ENCODE assay signal across 15 cellular contexts in genomic region chr3:170372190-170372879, GRCh38. TPM values are rescaled to one million over a fixed set of nuclear protein-coding genes. Genes with fewer than 3 reads are reported as not detected.
A peak's percentile ranks its signal among the peaks of the same experiment; 100 is the strongest.
DNase-seq lines count a peak whose midpoint lies in the region; ATAC-seq, FAIRE-seq and TF ChIP-seq lines count a peak whose summit lies in the region.
"Had no signal": no experiment of that assay in that cellular context is flagged by ENCODE, and none has a peak within 500 bp of the region (broad histone marks: within the 10 kb centered on the region; RNA-seq: fewer than 3 reads in every experiment).

No MANE protein-coding gene starts in this region.

- peak overlapping the region; percentile 1 for H2BK5ac ChIP-seq in IMR-90 (ENCODE audit: low read depth, low read length, poor library complexity, severe bottlenecking)

- peak; percentile 43; the same call in 1 of the 2 replicates for TF ChIP-seq POLR2A in IMR-90 (IDR thresholded peaks at IDR 0.05; ENCODE audit: low read depth, low read length)

- H3K4me1 ChIP-seq in IMR-90 (ENCODE audit: control insufficient read depth, insufficient read depth, low read length): peaks cover 2% of the 10 kb centered on the region; the same call in 1 of the 2 replicates
- H3K4me1 ChIP-seq in naive thymus-derived CD4-positive, alpha-beta T cell (ENCODE audit: control insufficient read depth in 2 of 2, insufficient read depth in 2 of 2, low read length in 2 of 2): peaks cover 0 to 6% of the 10 kb centered on the region in 2 donors

- ATAC-seq in IMR-90 (ENCODE audit: low read depth): peak; percentile 42; the same call in 1 of the 2 replicates
- peak; percentile 8 for ATAC-seq in naive thymus-derived CD4-positive, alpha-beta T cell
- ATAC-seq in GM21529 (IDR thresholded peaks at IDR 0.05; ENCODE audit: unreplicated experiment): no peak
- ATAC-seq: HCT116; natural killer cell treated with Interleukin-12 subunit alpha and Interleukin-12 subunit beta and Interleukin-15 and Interleukin-18, amount 100 ng/mL, for 72 hours; T-helper 17 cell had no signal

- H3K9me3 ChIP-seq in IMR-90 (ENCODE audit: control insufficient read depth, insufficient read depth, low read length): no peaks in the 10 kb centered on the region
- H3K9me3 ChIP-seq in SK-N-MC (ENCODE audit: low read depth, low read length): no peaks in the 10 kb centered on the region
- H3K9me3 ChIP-seq in naive thymus-derived CD4-positive, alpha-beta T cell (ENCODE audit: control insufficient read depth in 2 of 3, low read length in 3 of 3): no peaks in the 10 kb centered on the region

- no TSS peak for BruUV-seq in IMR-90 (replicated peaks; lab: Mats Ljungman, UMichigan)

- FAIRE-seq in GM18507 (lab: Jason Lieb, UNC): peak; percentile 29

- H4K5ac ChIP-seq in IMR-90 (ENCODE audit: low read depth, low read length): no peak overlapping the region

- H4K8ac ChIP-seq in IMR-90 (ENCODE audit: low read depth in 2 of 2, low read length in 2 of 2): no peak overlapping the region

- no peak overlapping the region for H2BK15ac ChIP-seq in IMR-90 (ENCODE audit: low read depth, low read length)

- peak overlapping the region in 1 of 10 donors; percentile 25 for H3K4me3 Mint-ChIP-seq in naive thymus-derived CD4-positive, alpha-beta T cell
- H3K4me3 Mint-ChIP-seq: CD14-positive monocyte; endodermal cell; natural killer cell treated with Interleukin-12 subunit alpha and Interleukin-12 subunit beta and Interleukin-15 and Interleukin-18, amount 100 ng/mL, for 72 hours; T-helper 17 cell had no signal

- H3K36me3 ChIP-seq in IMR-90 (ENCODE audit: control insufficient read depth, insufficient read depth, low read length) (peaks cover 1% of the 10 kb centered on the region; the same call in 1 of the 2 replicates), SK-N-MC (ENCODE audit: insufficient read depth, low read length) (peaks cover 2% of the 10 kb centered on the region; the same call in 1 of the 2 replicates)
- no peaks in the 10 kb centered on the region for H3K36me3 ChIP-seq in naive thymus-derived CD4-positive, alpha-beta T cell (ENCODE audit: control insufficient read depth in 2 of 3, insufficient read depth in 3 of 3, low read length in 3 of 3)

- POLR2A ChIA-PET in IMR-90 (lab: Charles Lee; ENCODE audit: unreplicated experiment): interaction anchor here (0.7 kb wide), 1 partner anchor 310 kb away, joined by 3 read pairs; no protein-coding TSS in a partner anchor
- POLR2A ChIA-PET in naive thymus-derived CD4-positive, alpha-beta T cell (lab: Charles Lee): no interaction called here

- H4K91ac ChIP-seq in IMR-90 (ENCODE audit: insufficient read depth, low read depth, low read length): no peak overlapping the region

- no peak overlapping the region for H2BK120ac ChIP-seq in IMR-90 (ENCODE audit: low read depth, low read length)

- WGBS in IMR-90 (ENCODE audit: extremely low coverage in 2 of 2, insufficient read length in 1 of 2), 2 experiments: no CpG with 5 or more reads among the region's 2 CpGs

- intact Hi-C loops in IMR-90 (cut with micrococcal nuclease): no loop called here
- intact Hi-C loops in naive thymus-derived CD4-positive, alpha-beta T cell (cut with micrococcal nuclease): loop anchor here in 1 of 2 donors (1.0 kb wide), 1 partner anchor 14 kb away; no protein-coding TSS in a partner anchor

- TF ChIP-seq CTCF in IMR-90 (conservative IDR thresholded peaks at IDR 0.05; ENCODE audit: low read depth, low read length) (no peak), coronary artery (IDR thresholded peaks at IDR 0.05) (no peak)

- dilution Hi-C loops in IMR-90 (cut with HindIII; ENCODE audit: low sequenced_read_pairs, unreplicated experiment): no loop called here

- H2AK9ac ChIP-seq in IMR-90 (replicated peaks; ENCODE audit: low read depth, low read length, poor library complexity): no peak overlapping the region

- H3K4me2 ChIP-seq in IMR-90 (ENCODE audit: low read depth, low read length): peak overlapping the region; percentile 22; the same call in 1 of the 2 replicates

- no peak overlapping the region for H3K27ac ChIP-seq in IMR-90 (ENCODE audit: insufficient read depth, low read length)
- H3K27ac ChIP-seq in SK-N-MC: peak overlapping the region; percentile 14
- H3K27ac ChIP-seq in naive thymus-derived CD4-positive, alpha-beta T cell (ENCODE audit: low read depth, low read length): no peak overlapping the region
- H3K27ac ChIP-seq in coronary artery: no peak overlapping the region

- no peak for DNase-seq in GM18507 (ENCODE audit: extremely low spot score, insufficient read length, low read depth)
- DNase-seq in IMR-90: peak; percentile 32
- DNase-seq in SK-N-MC (ENCODE audit: low read depth, low spot score): no peak
- no peak for DNase-seq in naive thymus-derived CD4-positive, alpha-beta T cell
- no peak for DNase-seq in hippocampal formation (lab: John Stamatoyannopoulos, UW)
- no peak for DNase-seq in activated CD4-positive, alpha-beta T cell treated with anti-CD3 and anti-CD28 coated beads for 1 hour
- no peak for DNase-seq in coronary artery (ENCODE audit: low spot score)
- DNase-seq: activated CD4-positive, alpha-beta T cell treated with anti-CD3 and anti-CD28 coated beads for 4 hours; endodermal cell; NCI-H187; T-helper 17 cell had no signal

- H2AK5ac ChIP-seq in IMR-90 (ENCODE audit: low read depth, low read length): no peak overlapping the region

- no peak overlapping the region for H3K4me3 ChIP-seq in IMR-90 (ENCODE audit: insufficient read depth, low read depth, low read length)
- no peak overlapping the region for H3K4me3 ChIP-seq in SK-N-MC
- no peak overlapping the region for H3K4me3 ChIP-seq in naive thymus-derived CD4-positive, alpha-beta T cell (ENCODE audit: low read length)
- no peak overlapping the region for H3K4me3 ChIP-seq in coronary artery

- no peak overlapping the region for H2AFZ ChIP-seq in IMR-90 (replicated peaks; ENCODE audit: low read length, poor library complexity)

- in situ Hi-C loops in IMR-90 (cut with MboI; ENCODE audit: low sequenced_read_pairs): no loop called here

- H3K18ac ChIP-seq in IMR-90 (ENCODE audit: low read depth, low read length): no peak overlapping the region

- no peak overlapping the region for H2BK20ac ChIP-seq in IMR-90 (ENCODE audit: low read depth, low read length)

- no peaks in the 10 kb centered on the region for H3K27me3 Mint-ChIP-seq in naive thymus-derived CD4-positive, alpha-beta T cell
- H3K27me3 Mint-ChIP-seq: natural killer cell treated with Interleukin-12 subunit alpha and Interleukin-12 subunit beta and Interleukin-15 and Interleukin-18, amount 100 ng/mL, for 72 hours; T-helper 17 cell had no signal

- H3K9ac ChIP-seq in IMR-90 (ENCODE audit: low read depth, low read length): no peak overlapping the region
- no peak overlapping the region for H3K9ac ChIP-seq in SK-N-MC (ENCODE audit: insufficient read length)

- no peak overlapping the region for H3K14ac ChIP-seq in IMR-90 (replicated peaks; ENCODE audit: low read depth, low read length)

- no peak overlapping the region for H3K23ac ChIP-seq in IMR-90 (ENCODE audit: low read depth, low read length)

- peaks cover 0 to 4% (median 0%) of the 10 kb centered on the region in 11 donors for H3K9me3 Mint-ChIP-seq in naive thymus-derived CD4-positive, alpha-beta T cell
- H3K9me3 Mint-ChIP-seq: CD14-positive monocyte; endodermal cell; natural killer cell treated with Interleukin-12 subunit alpha and Interleukin-12 subunit beta and Interleukin-15 and Interleukin-18, amount 100 ng/mL, for 72 hours had no signal

- H3K36me3 Mint-ChIP-seq in naive thymus-derived CD4-positive, alpha-beta T cell: peaks cover 0 to 8% (median 2%) of the 10 kb centered on the region in 5 donors
- H3K36me3 Mint-ChIP-seq: natural killer cell treated with Interleukin-12 subunit alpha and Interleukin-12 subunit beta and Interleukin-15 and Interleukin-18, amount 100 ng/mL, for 72 hours had no signal

- no peak overlapping the region for H3K56ac ChIP-seq in IMR-90 (ENCODE audit: extremely low read depth, insufficient read depth, low read length)

- peaks cover 0 to 35% of the 10 kb centered on the region in 2 experiments; a peak in 3 of 4 replicates for H3K79me1 ChIP-seq in IMR-90 (ENCODE audit: low read depth in 1 of 2, low read length in 2 of 2)

- peaks cover 6 to 64% (median 50%) of the 10 kb centered on the region in 7 donors for H3K4me1 Mint-ChIP-seq in naive thymus-derived CD4-positive, alpha-beta T cell

- TF ChIP-seq RAD21 in IMR-90 (IDR thresholded peaks at IDR 0.05; ENCODE audit: low read length): no peak

- peaks cover 16% of the 10 kb centered on the region for H4K20me1 ChIP-seq in IMR-90 (ENCODE audit: insufficient read depth, low read length)

- CTCF ChIA-PET in IMR-90 (lab: Yijun Ruan, JAX): interaction anchor here (0.9 kb wide), 1 partner anchor 437 kb away, joined by 3 read pairs; no protein-coding TSS in a partner anchor
- CTCF ChIA-PET in naive thymus-derived CD4-positive, alpha-beta T cell (lab: Charles Lee): no interaction called here

- H3K27me3 ChIP-seq in IMR-90 (ENCODE audit: control insufficient read depth, insufficient read depth, low read length): no peaks in the 10 kb centered on the region
- H3K27me3 ChIP-seq in naive thymus-derived CD4-positive, alpha-beta T cell (ENCODE audit: control insufficient read depth in 2 of 2, insufficient read depth in 2 of 2, low read length in 2 of 2): no peaks in the 10 kb centered on the region

- peak overlapping the region in 6 of 9 donors; percentile 4 to 76 (median 48) for H3K27ac Mint-ChIP-seq in naive thymus-derived CD4-positive, alpha-beta T cell
- H3K27ac Mint-ChIP-seq: CD14-positive monocyte; natural killer cell treated with Interleukin-12 subunit alpha and Interleukin-12 subunit beta and Interleukin-15 and Interleukin-18, amount 100 ng/mL, for 72 hours had no signal

- no peaks in the 10 kb centered on the region; the same call in 1 of the 2 replicates for H3K9me1 ChIP-seq in IMR-90 (ENCODE audit: insufficient read depth, low read length)

- no peak overlapping the region for H3K4ac ChIP-seq in IMR-90 (ENCODE audit: low read depth, low read length)

TF ChIP-seq in IMR-90, 13 proteins besides CTCF, POLR2A, EP300 and RAD21 (continues in another document):
- TF ChIP-seq RFX5 (IDR thresholded peaks at IDR 0.05; ENCODE audit: low read depth, low read length): no peak

RNA-seq across cellular contexts. Expression of gene SKIL, which starts 14.8 kb away (rescaled TPM):
- 51.7 and 55.9 TPM in 2 replicates for total RNA-seq in IMR-90 (2012; rRNA removed)
- 7.2 and 9.2 TPM in 2 replicates for polyA plus RNA-seq in IMR-90 (2012; rRNA removed)
- 1.4 and 1.9 TPM in 2 replicates for polyA plus RNA-seq in IMR-90 (2012; cell fraction: cytosol; rRNA removed)
- 1.9 and 15.7 TPM in 2 replicates for polyA plus RNA-seq in IMR-90 (2012; cell fraction: nucleus; rRNA removed; ENCODE audit: low replicate concordance)
- total RNA-seq in naive thymus-derived CD4-positive, alpha-beta T cell: 10 to 100 TPM; 19.1 to 80.5 (median 40.9) TPM
- 1 to 10 TPM; 4.7 to 6.0 TPM for polyA plus RNA-seq in naive thymus-derived CD4-positive, alpha-beta T cell

RNA-seq across cellular contexts. Expression of gene CLDN11, which starts 46.3 kb away (rescaled TPM):
- total RNA-seq in IMR-90 (2012; rRNA removed): 245 and 329 TPM in 2 replicates
- 307 and 318 TPM in 2 replicates for polyA plus RNA-seq in IMR-90 (2012; rRNA removed)
- 365 and 454 TPM in 2 replicates for polyA plus RNA-seq in IMR-90 (2012; cell fraction: cytosol; rRNA removed)
- polyA plus RNA-seq in IMR-90 (2012; cell fraction: nucleus; rRNA removed; ENCODE audit: low replicate concordance): 223 and 373 TPM in 2 replicates
- total RNA-seq in naive thymus-derived CD4-positive, alpha-beta T cell: not detected
- polyA plus RNA-seq in naive thymus-derived CD4-positive, alpha-beta T cell: not detected
- total RNA-seq: T-helper 17 cell had no signal
- polyA plus RNA-seq: CD14-positive monocyte had no signal

Comparison
In these comparisons a context has a peak if more than half of its experiments do, and no peak if none do; other contexts are left out.
1. RNA of gene CLDN11, which starts 46.3 kb away (total RNA-seq): 245 to 329 TPM in IMR-90; not detected in naive thymus-derived CD4-positive, alpha-beta T cell; every median in the first group is over 100 times any median in the second.